ENCODE assay signal across 18 cellular contexts in genomic region chr10:126016156-126016805, GRCh38.
"Had no signal": no experiment of that assay in that cellular context is flagged by ENCODE, and none has a peak within 500 bp of the region (broad histone marks: within the 10 kb centered on the region; RNA-seq: fewer than 3 reads in every experiment).

No MANE protein-coding gene starts in this region.

- H3K4me3 Mint-ChIP-seq: activated B cell treated with CpG ODN at 0.5 μM for 24 hours; activated CD4-positive, alpha-beta memory T cell treated with anti-CD3 and anti-CD28 coated beads for 36 hours; activated T-helper 1 cell treated with anti-CD3 and anti-CD28 coated beads, Interleukin-12 subunit alpha, Interleukin-12 subunit beta, Interleukin-2, Interleukin-4 antibody, amounts not matched to agents 30 ng/mL and 10 ng/mL and 1 ng/mL, durations not matched to agents 14 hours and 24 hours and 36 hours; natural killer cell had no signal

- H3K27ac Mint-ChIP-seq: activated CD4-positive, alpha-beta memory T cell treated with anti-CD3 and anti-CD28 coated beads for 36 hours; activated naive CD4-positive, alpha-beta T cell treated with anti-CD3 and anti-CD28 coated beads, Interleukin-2, amount 50 U/mL, for 72 hours; activated T-helper 1 cell treated with anti-CD3 and anti-CD28 coated beads, Interleukin-12 subunit alpha, Interleukin-12 subunit beta, Interleukin-2, Interleukin-4 antibody, amounts not matched to agents 30 ng/mL and 10 ng/mL and 1 ng/mL, durations not matched to agents 14 hours and 24 hours and 36 hours had no signal

- H3K4me3 ChIP-seq: adrenal gland, dorsolateral prefrontal cortex, sigmoid colon, upper lobe of right lung had no signal

- H3K27ac ChIP-seq: adrenal gland, dorsolateral prefrontal cortex, sigmoid colon, upper lobe of right lung had no signal

- DNase-seq: activated B cell treated with CpG ODN at 0.5 μM for 24 hours; activated CD4-positive, alpha-beta memory T cell treated with anti-CD3 and anti-CD28 coated beads for 36 hours; activated CD4-positive, alpha-beta T cell treated with anti-CD3 and anti-CD28 coated beads for 4 hours; activated gamma-delta T cell treated with Interleukin-2 at 50 U/mL for 16 hours; activated T-cell treated with anti-CD3 and anti-CD28 coated beads for 4 hours; adrenal gland; caudate nucleus; dorsolateral prefrontal cortex; erythroblast; foreskin melanocyte; head of caudate nucleus; natural killer cell; sigmoid colon; stimulated activated naive CD4-positive, alpha-beta T cell; T-helper 9 cell; upper lobe of right lung had no signal

- H3K4me1 ChIP-seq: adrenal gland, sigmoid colon, upper lobe of right lung had no signal

- H3K27me3 ChIP-seq: adrenal gland, dorsolateral prefrontal cortex, sigmoid colon, upper lobe of right lung had no signal

- H3K36me3 Mint-ChIP-seq: activated CD4-positive, alpha-beta memory T cell treated with anti-CD3 and anti-CD28 coated beads for 36 hours; activated naive CD4-positive, alpha-beta T cell treated with anti-CD3 and anti-CD28 coated beads, Interleukin-2, amount 50 U/mL, for 72 hours; natural killer cell had no signal

- H3K9me3 Mint-ChIP-seq: activated B cell treated with CpG ODN at 0.5 μM for 24 hours; activated CD4-positive, alpha-beta memory T cell treated with anti-CD3 and anti-CD28 coated beads for 36 hours; activated naive CD4-positive, alpha-beta T cell treated with anti-CD3 and anti-CD28 coated beads, Interleukin-2, amount 50 U/mL, for 72 hours; activated T-helper 1 cell treated with anti-CD3 and anti-CD28 coated beads, Interleukin-12 subunit alpha, Interleukin-12 subunit beta, Interleukin-2, Interleukin-4 antibody, amounts not matched to agents 30 ng/mL and 10 ng/mL and 1 ng/mL, durations not matched to agents 14 hours and 24 hours and 36 hours; natural killer cell had no signal

- H3K9me3 ChIP-seq: adrenal gland, sigmoid colon, upper lobe of right lung had no signal

- H3K36me3 ChIP-seq: adrenal gland, sigmoid colon, upper lobe of right lung had no signal

- H3K27me3 Mint-ChIP-seq: activated B cell treated with CpG ODN at 0.5 μM for 24 hours had no signal

- ATAC-seq: activated naive CD4-positive, alpha-beta T cell treated with anti-CD3 and anti-CD28 coated beads, Interleukin-2, amount 50 U/mL, for 72 hours; natural killer cell; upper lobe of right lung had no signal
